Comparison of ENCODE assay signal across 8 cellular contexts in genomic region chr3:132124096-132124495, GRCh38.
"Had no signal": no experiment of that assay in that cellular context is flagged by ENCODE, and none has a peak within 500 bp of the region (broad histone marks: within the 10 kb centered on the region; RNA-seq: fewer than 3 reads in every experiment).

No MANE protein-coding gene starts in this region.

- H3K4me2 ChIP-seq: KMS-11 had no signal

- H3K27ac ChIP-seq: GM23248, HL-60, KMS-11 had no signal

- H2AFZ ChIP-seq: GM23248 had no signal

- FAIRE-seq: H54 had no signal

- DNase-seq: GM23248, GOT3, H9, HCEC 1CT, KBM-7 had no signal

- H3K4me3 ChIP-seq: GM23248 had no signal

- H3K9ac ChIP-seq: GM23248, KMS-11 had no signal
